8 cellular contexts compared by ENCODE assay signal in the genomic region with DNA sequence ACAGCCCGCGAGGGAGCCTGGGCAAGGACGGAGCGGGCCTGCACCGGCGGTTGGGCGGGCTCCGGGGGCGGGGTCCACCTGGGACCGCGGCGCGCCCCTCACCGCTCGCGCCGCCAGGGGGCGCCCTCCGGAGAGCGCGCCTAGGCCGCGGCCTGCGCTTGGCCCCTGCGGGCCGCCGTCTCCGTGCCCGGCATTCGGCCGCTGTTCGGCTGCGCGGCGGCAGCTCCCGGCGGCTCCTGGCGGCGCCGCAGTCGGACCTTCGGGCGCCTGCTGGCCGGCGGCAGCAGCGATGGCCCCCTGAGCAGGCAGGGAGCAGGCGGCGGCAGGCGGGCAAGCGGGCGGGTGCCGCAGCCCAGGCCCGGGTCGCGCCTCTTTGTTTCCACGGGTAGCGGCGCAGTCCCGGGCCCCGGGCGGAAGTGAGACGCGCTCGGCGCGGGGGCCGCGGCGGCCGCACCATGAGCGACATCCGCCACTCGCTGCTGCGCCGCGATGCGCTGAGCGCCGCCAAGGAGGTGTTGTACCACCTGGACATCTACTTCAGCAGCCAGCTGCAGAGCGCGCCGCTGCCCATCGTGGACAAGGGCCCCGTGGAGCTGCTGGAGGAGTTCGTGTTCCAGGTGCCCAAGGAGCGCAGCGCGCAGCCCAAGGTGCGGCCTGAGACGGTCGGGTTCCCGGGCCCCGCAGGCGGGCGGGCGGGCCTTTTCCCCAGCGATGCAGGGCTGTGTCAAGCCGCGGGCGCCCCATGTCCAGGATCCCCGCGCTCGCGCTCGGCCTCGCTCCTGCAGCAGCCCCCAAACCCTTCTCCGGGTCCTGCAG. TPM values are rescaled to one million over a fixed set of nuclear protein-coding genes. Genes with fewer than 3 reads are reported as not detected.
A peak's percentile ranks its signal among the peaks of the same experiment; 100 is the strongest.
DNase-seq lines count a peak whose midpoint lies in the region; ATAC-seq lines count a peak whose summit lies in the region.

A gene (plus strand): TSS at position 193 of the 816 bp plus-strand sequence. CDS start 263 bp downstream, at position 456.

- peak; percentile 83 for ATAC-seq in GM18858 (IDR thresholded peaks at IDR 0.05; ENCODE audit: unreplicated experiment)
- peak; percentile 78 for ATAC-seq in HG03066 (IDR thresholded peaks at IDR 0.05; ENCODE audit: low read depth, unreplicated experiment)

- DNase-seq in AG08396 (ENCODE audit: low spot score) (peak; percentile 96), NCI-H2227 (lab: John Stamatoyannopoulos, UW; ENCODE audit: unreplicated experiment) (peak; percentile 91), cerebellum (ENCODE audit: low spot score) (peak; percentile 85), kidney tubule cell (ENCODE audit: low spot score) (peak; percentile 87)
- DNase-seq in activated CD4-positive, CD25-positive, alpha-beta regulatory T cell treated with anti-CD3 and anti-CD28 coated beads, Interleukin-2, amount 50 U/mL, for 72 hours: peak; percentile 89
- DNase-seq in stimulated activated CD4-positive, alpha-beta T cell treated with anti-CD3 and anti-CD28 coated beads, Interleukin-1b, Interleukin-23, amount 100 ng/mL, for 24 hours (ENCODE audit: low read depth in 4 of 4, low spot score in 1 of 4): peak; percentile 53 to 75 (median 73)

RNA-seq across cellular contexts. Expression of the gene that starts here (rescaled TPM):
- 18.6 TPM for total RNA-seq in cerebellum

Comparison
In these comparisons a context has a peak if more than half of its experiments do, and no peak if none do; other contexts are left out.
1. Peak in every context shown above with its lines: DNase-seq and ATAC-seq.